ENCODE assay signal across 20 cellular contexts in genomic region chr4:153976954-153977353, GRCh38.
"Had no signal": no experiment of that assay in that cellular context is flagged by ENCODE, and none has a peak within 500 bp of the region (broad histone marks: within the 10 kb centered on the region; RNA-seq: fewer than 3 reads in every experiment).

No MANE protein-coding gene starts in this region.

- H2AFZ ChIP-seq: hepatocyte had no signal

- H3K36me3 ChIP-seq: left ventricle myocardium inferior, neutrophil, thyroid gland had no signal

- ATAC-seq: esophagus mucosa; foreskin keratinocyte; left cardiac atrium; naive thymus-derived CD4-positive, alpha-beta T cell had no signal

- H3K4me1 Mint-ChIP-seq: naive thymus-derived CD4-positive, alpha-beta T cell had no signal

- H3K9me3 ChIP-seq: neutrophil, thyroid gland had no signal

- H3K27ac Mint-ChIP-seq: naive thymus-derived CD4-positive, alpha-beta T cell; type B pancreatic cell had no signal

- FAIRE-seq: endometrium, small intestine, urothelium cell line had no signal

- H3K4me3 Mint-ChIP-seq: naive thymus-derived CD4-positive, alpha-beta T cell; type B pancreatic cell had no signal

- H3K27me3 ChIP-seq: foreskin keratinocyte, hepatocyte, neutrophil, thyroid gland had no signal

- H3K4me1 ChIP-seq: foreskin keratinocyte, left ventricle myocardium inferior, thyroid gland had no signal

- H3K27ac ChIP-seq: foreskin keratinocyte, hepatocyte, left ventricle myocardium inferior, neutrophil, thyroid gland had no signal

- H3K79me2 ChIP-seq: hepatocyte had no signal

- H3K4me2 ChIP-seq: hepatocyte had no signal

- H3K4me3 ChIP-seq: hepatocyte, left ventricle myocardium inferior, lung, thyroid gland had no signal

- DNase-seq: effector memory CD4-positive, alpha-beta T cell; foreskin keratinocyte; head of caudate nucleus; kidney; left cardiac atrium; left ventricle myocardium inferior; mesendoderm; naive thymus-derived CD4-positive, alpha-beta T cell; posterior cingulate gyrus; small intestine; stimulated activated CD4-positive, alpha-beta T cell treated with anti-CD3 and anti-CD28 coated beads, Interleukin-12 subunit alpha, Interleukin-12 subunit beta, amount 100 ng/mL, for 4 hours; stimulated activated naive CD4-positive, alpha-beta T cell; thyroid gland had no signal
